In genomic region chr1:206556047-206556747, GRCh38 we compare ENCODE assay signal across 8 cellular contexts. TPM values are rescaled to one million over a fixed set of nuclear protein-coding genes. Genes with fewer than 3 reads are reported as not detected.
A peak's percentile ranks its signal among the peaks of the same experiment; 100 is the strongest.
DNase-seq lines count a peak whose midpoint lies in the region; ATAC-seq, FAIRE-seq and TF ChIP-seq lines count a peak whose summit lies in the region.

No MANE protein-coding gene starts in this region.

- H3K36me3 Mint-ChIP-seq in Caco-2 (ENCODE audit: insufficient read depth, unreplicated experiment) (no peaks in the 10 kb centered on the region), mesothelial cell of epicardium (no peaks in the 10 kb centered on the region)
- H3K36me3 Mint-ChIP-seq in activated T-cell treated with anti-CD3 and anti-CD28 coated beads, Interleukin-2, amount 50 U/mL, for 4 hours (ENCODE audit: insufficient read depth) = peaks cover 15% of the 10 kb centered on the region

- H3K27ac Mint-ChIP-seq in Caco-2 (ENCODE audit: unreplicated experiment) (no peak overlapping the region), mesothelial cell of epicardium (no peak overlapping the region)

- peaks cover 9% of the 10 kb centered on the region for H3K27me3 Mint-ChIP-seq in Caco-2 (ENCODE audit: insufficient read depth, unreplicated experiment)
- H3K27me3 Mint-ChIP-seq in activated T-cell treated with anti-CD3 and anti-CD28 coated beads, Interleukin-2, amount 50 U/mL, for 4 hours (ENCODE audit: low read depth) = no peaks in the 10 kb centered on the region
- peaks cover 28% of the 10 kb centered on the region for H3K27me3 Mint-ChIP-seq in mesothelial cell of epicardium (ENCODE audit: low read depth)

- H3K9me3 ChIP-seq in Caco-2 = no peaks in the 10 kb centered on the region
- H3K9me3 ChIP-seq in neuronal stem cell (replicated peaks in 1 of 2; ENCODE audit: control insufficient read depth in 2 of 2, insufficient read depth in 1 of 2, low read depth in 1 of 2, low read length in 2 of 2) = no peaks in the 10 kb centered on the region

- H3K27me3 ChIP-seq in Caco-2 (replicated peaks; ENCODE audit: control insufficient read depth, insufficient read depth, low read length) (no peaks in the 10 kb centered on the region), neuronal stem cell (ENCODE audit: control insufficient read depth in 3 of 3, insufficient read depth in 3 of 3, low read depth in 1 of 3, low read length in 3 of 3) (peaks cover 0 to 78% (median 12%) of the 10 kb centered on the region in 3 experiments)

- POLR2A ChIA-PET in Caco-2 (lab: Charles Lee) = no interaction called here

- no peak overlapping the region for H2AFZ ChIP-seq in neuronal stem cell (ENCODE audit: low read length)

- FAIRE-seq in H54 (lab: Jason Lieb, UNC) = no peak

- H3K9me3 Mint-ChIP-seq in Caco-2 (ENCODE audit: unreplicated experiment) (no peaks in the 10 kb centered on the region), mesothelial cell of epicardium (no peaks in the 10 kb centered on the region)
- H3K9me3 Mint-ChIP-seq in activated T-cell treated with anti-CD3 and anti-CD28 coated beads, Interleukin-2, amount 50 U/mL, for 4 hours = no peaks in the 10 kb centered on the region

- intact Hi-C loops in Caco-2 (cut with micrococcal nuclease; ENCODE audit: unreplicated experiment) = no loop called here

- no peak overlapping the region for H3K4me2 ChIP-seq in neuronal stem cell (ENCODE audit: insufficient read depth, low read length, poor library complexity, severe bottlenecking)

- CTCF ChIA-PET in Caco-2 (lab: Charles Lee) = no interaction called here

- no CpG with 5 or more reads among the region's 7 CpGs for WGBS in neuronal stem cell (ENCODE audit: extremely low coverage in 2 of 2, insufficient read length in 2 of 2, insufficient replicate concordance in 1 of 2), 2 donors

- no peak overlapping the region for H3K23ac ChIP-seq in neuronal stem cell (ENCODE audit: low read depth, low read length, poor library complexity)

- H2BK5ac ChIP-seq in neuronal stem cell (ENCODE audit: low read length) = no peak overlapping the region

- no peak overlapping the region for H4K91ac ChIP-seq in neuronal stem cell (ENCODE audit: low read depth, low read length, poor library complexity)

- ATAC-seq in HG02943 (IDR thresholded peaks at IDR 0.05; ENCODE audit: low read depth, unreplicated experiment) = peak; percentile 8
- ATAC-seq in activated T-cell treated with anti-CD3 and anti-CD28 coated beads, Interleukin-2, amount 50 U/mL, for 4 hours = peak; percentile 58 to 67

- DNase-seq in Caco-2 (no peak), mesothelial cell of epicardium (ENCODE audit: low spot score in 2 of 2, unreplicated experiment in 2 of 2) (no peak), OCI-M2 (lab: John Stamatoyannopoulos, UW; ENCODE audit: unreplicated experiment) (no peak), H54 (ENCODE audit: insufficient read length, low spot score) (no peak), neuronal stem cell (ENCODE audit: low spot score) (no peak), cerebellar nuclear complex (lab: John Stamatoyannopoulos, UW) (no peak)
- no peak for DNase-seq in activated T-cell treated with anti-CD3 and anti-CD28 coated beads, Interleukin-2, amount 50 U/mL, for 4 hours

- H3K18ac ChIP-seq in neuronal stem cell (ENCODE audit: low read length) = no peak overlapping the region

- H2AK5ac ChIP-seq in neuronal stem cell (ENCODE audit: low read depth, low read length) = no peak overlapping the region

- H3K4ac ChIP-seq in neuronal stem cell (ENCODE audit: low read length) = no peak overlapping the region

- TF ChIP-seq POLR2A in H54 (IDR thresholded peaks at IDR 0.05; ENCODE audit: low read depth, low read length) = no peak

- H3K4me1 ChIP-seq in Caco-2 (peaks cover 8% of the 10 kb centered on the region), neuronal stem cell (ENCODE audit: control insufficient read depth in 2 of 2, insufficient read depth in 1 of 2, low read depth in 1 of 2, low read length in 2 of 2) (peaks cover 14 to 18% of the 10 kb centered on the region in 2 donors)

- no peak overlapping the region for H2BK120ac ChIP-seq in neuronal stem cell (ENCODE audit: low read depth, low read length)

- no peak for TF ChIP-seq CTCF in Caco-2 (IDR thresholded peaks at IDR 0.05; ENCODE audit: insufficient read depth in 1 of 2, low read depth in 1 of 2, low read length in 1 of 2, severe bottlenecking in 1 of 2, unreplicated experiment in 1 of 2)
- no peak for TF ChIP-seq CTCF in mesothelial cell of epicardium (IDR thresholded peaks at IDR 0.05; ENCODE audit: unreplicated experiment)

- peaks cover 1% of the 10 kb centered on the region; the same call in 1 of the 2 replicates for H3K36me3 ChIP-seq in Caco-2 (ENCODE audit: control insufficient read depth, insufficient read depth, low read length)
- no peaks in the 10 kb centered on the region for H3K36me3 ChIP-seq in neuronal stem cell (replicated peaks in 1 of 2; ENCODE audit: control insufficient read depth in 2 of 2, insufficient read depth in 2 of 2, low read length in 2 of 2)

- no peaks in the 10 kb centered on the region for H3K4me1 Mint-ChIP-seq in Caco-2 (ENCODE audit: low read depth, unreplicated experiment)
- H3K4me1 Mint-ChIP-seq in activated T-cell treated with anti-CD3 and anti-CD28 coated beads, Interleukin-2, amount 50 U/mL, for 4 hours (ENCODE audit: low read depth) = peaks cover 73% of the 10 kb centered on the region
- H3K4me1 Mint-ChIP-seq in mesothelial cell of epicardium = peaks cover 47% of the 10 kb centered on the region

- no TSS peak for BruUV-seq in Caco-2 (replicated peaks; lab: Mats Ljungman, UMichigan)

- no peak overlapping the region for H3K4me3 ChIP-seq in Caco-2 (ENCODE audit: low read depth, low read length)
- H3K4me3 ChIP-seq in neuronal stem cell (ENCODE audit: low read length in 2 of 2) = no peak overlapping the region

- H3K14ac ChIP-seq in neuronal stem cell (ENCODE audit: low read length) = no peak overlapping the region

- no peaks in the 10 kb centered on the region for H3K79me1 ChIP-seq in neuronal stem cell (ENCODE audit: low read depth, low read length)

- H2BK12ac ChIP-seq in neuronal stem cell (ENCODE audit: low read length) = no peak overlapping the region

- no peak overlapping the region for H3K27ac ChIP-seq in neuronal stem cell (replicated peaks; ENCODE audit: low read length)

- H3K4me3 Mint-ChIP-seq in Caco-2 (ENCODE audit: unreplicated experiment) = peak overlapping the region; percentile 63
- peak overlapping the region; percentile 90 for H3K4me3 Mint-ChIP-seq in activated T-cell treated with anti-CD3 and anti-CD28 coated beads, Interleukin-2, amount 50 U/mL, for 4 hours
- H3K4me3 Mint-ChIP-seq in mesothelial cell of epicardium = peak overlapping the region; percentile 58

- H3K9ac ChIP-seq in neuronal stem cell (ENCODE audit: low read depth, low read length, poor library complexity) = no peak overlapping the region

- H2BK15ac ChIP-seq in neuronal stem cell (ENCODE audit: low read length) = no peak overlapping the region

- H4K8ac ChIP-seq in neuronal stem cell (ENCODE audit: low read depth, low read length) = no peak overlapping the region

RNA-seq across cellular contexts. Expression of gene RASSF5, which starts 48.9 kb away (rescaled TPM):
- 0.86 and 1.3 TPM in 2 replicates for total RNA-seq in Caco-2 (2022)
- total RNA-seq in activated T-cell treated with anti-CD3 and anti-CD28 coated beads, Interleukin-2, amount 50 U/mL, for 4 hours = 100 to 1,000 TPM; 179 to 227 (median 216) TPM
- total RNA-seq in mesothelial cell of epicardium = 6.5 to 7.0 TPM (median 6.8 TPM) in 3 replicates
- polyA plus RNA-seq in neuronal stem cell (2013, experiment 1 of 2) = 0.50 TPM
- polyA plus RNA-seq in neuronal stem cell (2013, experiment 2 of 2) = 0.51 TPM

RNA-seq across cellular contexts. Expression of gene EIF2D, which starts 56.1 kb away (rescaled TPM):
- 37.9 and 39.6 TPM in 2 replicates for total RNA-seq in Caco-2 (2022)
- 10 to 100 TPM; 40.8 to 49.0 (median 41.4) TPM for total RNA-seq in activated T-cell treated with anti-CD3 and anti-CD28 coated beads, Interleukin-2, amount 50 U/mL, for 4 hours
- 49.6 to 53.3 TPM (median 52.3 TPM) in 3 replicates for total RNA-seq in mesothelial cell of epicardium
- polyA plus RNA-seq in neuronal stem cell (2013, experiment 1 of 2) = 36.1 TPM
- 34.0 TPM for polyA plus RNA-seq in neuronal stem cell (2013, experiment 2 of 2)

Comparison
In these comparisons a context has a peak if more than half of its experiments do, and no peak if none do; other contexts are left out.
1. RNA of gene RASSF5, which starts 48.9 kb away (total RNA-seq): 179 to 227 TPM in activated T-cell treated with anti-CD3 and anti-CD28 coated beads, Interleukin-2, amount 50 U/mL, for 4 hours; 6.5 to 7.0 TPM in mesothelial cell of epicardium and 0.86 to 1.3 TPM in Caco-2; every median in the first group is over 10 times any median in the second.
2. Peak in every context shown above with its lines, with median percentiles within 50 percentile points of each other: H3K4me3 Mint-ChIP-seq.